Comparison of ENCODE assay signal across 1 cellular context in the genomic region with DNA sequence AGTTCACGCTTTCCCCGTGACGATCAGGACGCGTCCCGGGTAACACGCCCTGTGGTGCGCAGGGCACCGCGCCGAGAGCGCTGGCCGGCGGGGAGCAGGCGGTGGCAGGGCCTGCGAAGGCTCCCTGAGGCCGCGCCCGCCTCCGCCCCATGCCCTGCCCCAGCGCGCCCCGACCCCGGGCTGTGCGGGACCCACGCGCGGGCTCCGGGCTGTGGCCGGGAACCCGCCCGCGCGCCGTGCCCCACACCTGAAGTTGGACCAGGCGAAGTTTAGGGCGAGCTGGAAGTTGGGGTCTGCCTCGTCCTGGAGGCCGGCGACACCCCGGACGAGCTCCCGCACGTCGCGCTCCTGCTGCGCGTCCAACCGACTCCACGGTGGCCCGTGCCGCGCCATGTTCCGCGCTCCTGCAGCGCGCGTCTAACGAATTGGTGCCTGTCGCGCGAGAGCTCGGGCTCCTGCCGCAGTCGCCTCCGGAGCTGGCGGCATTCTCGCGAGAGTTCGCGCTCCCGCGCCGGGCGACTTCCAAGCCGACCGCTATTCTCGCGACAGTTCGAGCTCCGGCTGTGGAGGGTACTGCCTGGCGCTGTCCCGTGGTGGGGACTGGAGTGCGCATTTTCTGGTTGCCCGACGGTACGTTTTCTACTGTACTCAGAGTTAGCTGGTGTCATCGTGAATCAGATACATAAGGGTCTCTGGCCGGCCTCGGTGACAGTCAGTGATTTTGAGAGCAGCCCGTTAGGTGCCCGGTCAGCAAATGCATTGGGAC.
TF ChIP-seq lines count a peak whose summit lies in the region.

Gene TUBGCP5, minus strand, starts transcription at position 419 of the 766 bp plus-strand sequence. Its CDS starts 26 bp downstream, at position 393.

TF ChIP-seq in K562, 482 proteins besides CTCF, POLR2A, EP300 and RAD21 (continued from another document and continues in another):
- TF ChIP-seq, protein P1, sequence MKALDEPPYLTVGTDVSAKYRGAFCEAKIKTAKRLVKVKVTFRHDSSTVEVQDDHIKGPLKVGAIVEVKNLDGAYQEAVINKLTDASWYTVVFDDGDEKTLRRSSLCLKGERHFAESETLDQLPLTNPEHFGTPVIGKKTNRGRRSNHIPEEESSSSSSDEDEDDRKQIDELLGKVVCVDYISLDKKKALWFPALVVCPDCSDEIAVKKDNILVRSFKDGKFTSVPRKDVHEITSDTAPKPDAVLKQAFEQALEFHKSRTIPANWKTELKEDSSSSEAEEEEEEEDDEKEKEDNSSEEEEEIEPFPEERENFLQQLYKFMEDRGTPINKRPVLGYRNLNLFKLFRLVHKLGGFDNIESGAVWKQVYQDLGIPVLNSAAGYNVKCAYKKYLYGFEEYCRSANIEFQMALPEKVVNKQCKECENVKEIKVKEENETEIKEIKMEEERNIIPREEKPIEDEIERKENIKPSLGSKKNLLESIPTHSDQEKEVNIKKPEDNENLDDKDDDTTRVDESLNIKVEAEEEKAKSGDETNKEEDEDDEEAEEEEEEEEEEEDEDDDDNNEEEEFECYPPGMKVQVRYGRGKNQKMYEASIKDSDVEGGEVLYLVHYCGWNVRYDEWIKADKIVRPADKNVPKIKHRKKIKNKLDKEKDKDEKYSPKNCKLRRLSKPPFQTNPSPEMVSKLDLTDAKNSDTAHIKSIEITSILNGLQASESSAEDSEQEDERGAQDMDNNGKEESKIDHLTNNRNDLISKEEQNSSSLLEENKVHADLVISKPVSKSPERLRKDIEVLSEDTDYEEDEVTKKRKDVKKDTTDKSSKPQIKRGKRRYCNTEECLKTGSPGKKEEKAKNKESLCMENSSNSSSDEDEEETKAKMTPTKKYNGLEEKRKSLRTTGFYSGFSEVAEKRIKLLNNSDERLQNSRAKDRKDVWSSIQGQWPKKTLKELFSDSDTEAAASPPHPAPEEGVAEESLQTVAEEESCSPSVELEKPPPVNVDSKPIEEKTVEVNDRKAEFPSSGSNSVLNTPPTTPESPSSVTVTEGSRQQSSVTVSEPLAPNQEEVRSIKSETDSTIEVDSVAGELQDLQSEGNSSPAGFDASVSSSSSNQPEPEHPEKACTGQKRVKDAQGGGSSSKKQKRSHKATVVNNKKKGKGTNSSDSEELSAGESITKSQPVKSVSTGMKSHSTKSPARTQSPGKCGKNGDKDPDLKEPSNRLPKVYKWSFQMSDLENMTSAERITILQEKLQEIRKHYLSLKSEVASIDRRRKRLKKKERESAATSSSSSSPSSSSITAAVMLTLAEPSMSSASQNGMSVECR (CRISPR knock-in tag; IDR thresholded peaks at IDR 0.05) = peak; percentile 55; the same call in 1 of the 2 replicates
- TF ChIP-seq NFIC (IDR thresholded peaks at IDR 0.05) (peak; percentile 58; the same call in 1 of the 2 replicates), GABPB2 (CRISPR knock-in tag; conservative IDR thresholded peaks at IDR 0.05) (no peak), GABPA (tag; conservative IDR thresholded peaks at IDR 0.05; ENCODE audit: low read depth) (0 out of 2 replicates have a peak, but pooled peaks have one; percentile 17), POLR2AphosphoS5 (IDR thresholded peaks at IDR 0.05; ENCODE audit: control insufficient read depth, insufficient read depth, low read depth, low read length) (peak; percentile 90), ZNF165 (CRISPR knock-in tag; IDR thresholded peaks at IDR 0.05; ENCODE audit: borderline replicate concordance) (no peak; the same call in 1 of the 2 replicates), HNRNPL (IDR thresholded peaks at IDR 0.05; ENCODE audit: low read depth, low read length) (peak; percentile 67; the same call in 1 of the 2 replicates), HBP1 (CRISPR knock-in tag; IDR thresholded peaks at IDR 0.05) (no peak), PML (IDR thresholded peaks at IDR 0.05; ENCODE audit: low read length) (peak; percentile 45; the same call in 1 of the 2 replicates), ZNF511 (CRISPR knock-in tag; IDR thresholded peaks at IDR 0.05) (0 out of 2 replicates have a peak, but pooled peaks have one; percentile 40), FIP1L1 (IDR thresholded peaks at IDR 0.05; ENCODE audit: low read depth, low read length, poor library complexity, severe bottlenecking) (peak; percentile 65), POLR2B (IDR thresholded peaks at IDR 0.05; ENCODE audit: low read depth, partially characterized antibody) (peak; percentile 88), ASH1L (IDR thresholded peaks at IDR 0.05; ENCODE audit: borderline replicate concordance, low read depth, partially characterized antibody) (peak; percentile 77), SMAD4 (CRISPR knock-in tag; conservative IDR thresholded peaks at IDR 0.05) (0 out of 2 replicates have a peak, but pooled peaks have one; percentile 31), FOS (IDR thresholded peaks at IDR 0.05; ENCODE audit: extremely low read depth, insufficient read length) (no peak), CTCFL (IDR thresholded peaks at IDR 0.05; ENCODE audit: borderline replicate concordance, insufficient read depth, low read depth, low read length, poor library complexity, severe bottlenecking) (no peak), BCLAF1 (IDR thresholded peaks at IDR 0.05; ENCODE audit: borderline replicate concordance in 1 of 2, control insufficient read depth in 1 of 2, low read depth in 2 of 2, low read length in 1 of 2) (0 out of 4 replicates have a peak, but pooled peaks of 1 of the 2 experiments have one; percentile 35), ATF7 (IDR thresholded peaks at IDR 0.05) (peak; percentile 38; the same call in 1 of the 2 replicates), BCL6 (CRISPR knock-in tag; IDR thresholded peaks at IDR 0.05) (no peak), HCFC1 (IDR thresholded peaks at IDR 0.05; ENCODE audit: low read depth, low read length) (peak; percentile 45), E2F6 (IDR thresholded peaks at IDR 0.05; ENCODE audit: borderline replicate concordance in 1 of 2, extremely low read depth in 1 of 2, insufficient read depth in 1 of 2, insufficient read length in 1 of 2, low read depth in 1 of 2, low read length in 1 of 2, poor library complexity in 1 of 2, severe bottlenecking in 1 of 2) (peak; percentile 78 to 80), ZNF445 (CRISPR knock-in tag; IDR thresholded peaks at IDR 0.05; ENCODE audit: low read depth) (no peak), ZNF12 (CRISPR knock-in tag; IDR thresholded peaks at IDR 0.05) (0 out of 2 replicates have a peak, but pooled peaks have one; percentile 48), ZC3H8 (IDR thresholded peaks at IDR 0.05) (no peak), TARDBP (IDR thresholded peaks at IDR 0.05) (0 out of 2 replicates have a peak, but pooled peaks have one; percentile 46), ZNF41 (CRISPR knock-in tag; conservative IDR thresholded peaks at IDR 0.05) (no peak), HOMEZ (CRISPR knock-in tag; IDR thresholded peaks at IDR 0.05) (0 out of 2 replicates have a peak, but pooled peaks have one; percentile 17)
- TF ChIP-seq, protein P2, sequence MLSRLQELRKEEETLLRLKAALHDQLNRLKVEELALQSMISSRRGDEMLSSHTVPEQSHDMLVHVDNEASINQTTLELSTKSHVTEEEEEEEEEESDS (CRISPR knock-in tag; IDR thresholded peaks at IDR 0.05) = no peak
- TF ChIP-seq, protein P3, sequence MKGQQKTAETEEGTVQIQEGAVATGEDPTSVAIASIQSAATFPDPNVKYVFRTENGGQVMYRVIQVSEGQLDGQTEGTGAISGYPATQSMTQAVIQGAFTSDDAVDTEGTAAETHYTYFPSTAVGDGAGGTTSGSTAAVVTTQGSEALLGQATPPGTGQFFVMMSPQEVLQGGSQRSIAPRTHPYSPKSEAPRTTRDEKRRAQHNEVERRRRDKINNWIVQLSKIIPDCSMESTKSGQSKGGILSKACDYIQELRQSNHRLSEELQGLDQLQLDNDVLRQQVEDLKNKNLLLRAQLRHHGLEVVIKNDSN (CRISPR knock-in tag; IDR thresholded peaks at IDR 0.05) = peak; percentile 50
- TF ChIP-seq, protein P4, sequence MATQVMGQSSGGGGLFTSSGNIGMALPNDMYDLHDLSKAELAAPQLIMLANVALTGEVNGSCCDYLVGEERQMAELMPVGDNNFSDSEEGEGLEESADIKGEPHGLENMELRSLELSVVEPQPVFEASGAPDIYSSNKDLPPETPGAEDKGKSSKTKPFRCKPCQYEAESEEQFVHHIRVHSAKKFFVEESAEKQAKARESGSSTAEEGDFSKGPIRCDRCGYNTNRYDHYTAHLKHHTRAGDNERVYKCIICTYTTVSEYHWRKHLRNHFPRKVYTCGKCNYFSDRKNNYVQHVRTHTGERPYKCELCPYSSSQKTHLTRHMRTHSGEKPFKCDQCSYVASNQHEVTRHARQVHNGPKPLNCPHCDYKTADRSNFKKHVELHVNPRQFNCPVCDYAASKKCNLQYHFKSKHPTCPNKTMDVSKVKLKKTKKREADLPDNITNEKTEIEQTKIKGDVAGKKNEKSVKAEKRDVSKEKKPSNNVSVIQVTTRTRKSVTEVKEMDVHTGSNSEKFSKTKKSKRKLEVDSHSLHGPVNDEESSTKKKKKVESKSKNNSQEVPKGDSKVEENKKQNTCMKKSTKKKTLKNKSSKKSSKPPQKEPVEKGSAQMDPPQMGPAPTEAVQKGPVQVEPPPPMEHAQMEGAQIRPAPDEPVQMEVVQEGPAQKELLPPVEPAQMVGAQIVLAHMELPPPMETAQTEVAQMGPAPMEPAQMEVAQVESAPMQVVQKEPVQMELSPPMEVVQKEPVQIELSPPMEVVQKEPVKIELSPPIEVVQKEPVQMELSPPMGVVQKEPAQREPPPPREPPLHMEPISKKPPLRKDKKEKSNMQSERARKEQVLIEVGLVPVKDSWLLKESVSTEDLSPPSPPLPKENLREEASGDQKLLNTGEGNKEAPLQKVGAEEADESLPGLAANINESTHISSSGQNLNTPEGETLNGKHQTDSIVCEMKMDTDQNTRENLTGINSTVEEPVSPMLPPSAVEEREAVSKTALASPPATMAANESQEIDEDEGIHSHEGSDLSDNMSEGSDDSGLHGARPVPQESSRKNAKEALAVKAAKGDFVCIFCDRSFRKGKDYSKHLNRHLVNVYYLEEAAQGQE (CRISPR knock-in tag; IDR thresholded peaks at IDR 0.05; ENCODE audit: low read depth) = 0 out of 2 replicates have a peak, but pooled peaks have one; percentile 70
